In genomic region chrX:68249401-68249831, GRCh38 we compare ENCODE assay signal across 24 cellular contexts.
DNase-seq lines count a peak whose midpoint lies in the region; ATAC-seq, FAIRE-seq and TF ChIP-seq lines count a peak whose summit lies in the region.
"Had no signal": no experiment of that assay in that cellular context is flagged by ENCODE, and none has a peak within 500 bp of the region (broad histone marks: within the 10 kb centered on the region; RNA-seq: fewer than 3 reads in every experiment).

No MANE protein-coding gene starts in this region.

- no peaks in the 10 kb centered on the region for H3K9me1 ChIP-seq in keratinocyte (ENCODE audit: control insufficient read depth, extremely low read depth, insufficient read depth, low read length)

- H3K4me1 ChIP-seq in right atrium auricular region: no peaks in the 10 kb centered on the region
- H3K4me1 ChIP-seq in keratinocyte (ENCODE audit: control insufficient read depth, extremely low read depth, insufficient read depth, low read length): no peaks in the 10 kb centered on the region
- H3K4me1 ChIP-seq in psoas muscle: no peaks in the 10 kb centered on the region

- H3K27me3 ChIP-seq in right atrium auricular region: no peaks in the 10 kb centered on the region
- H3K27me3 ChIP-seq in keratinocyte (ENCODE audit: control insufficient read depth, extremely low read depth, insufficient read depth, low read length): no peaks in the 10 kb centered on the region
- peaks cover 0 to 13% (median 0%) of the 10 kb centered on the region in 3 donors for H3K27me3 ChIP-seq in psoas muscle (ENCODE audit: insufficient read depth in 3 of 3, low read length in 2 of 3)

- peak; percentile 89 for ATAC-seq in Right ventricle myocardium superior (ENCODE audit: poor library complexity)
- peak in 3 of 4 donors; percentile 49 to 63 (median 57) for ATAC-seq in psoas muscle
- ATAC-seq in HG02840 (IDR thresholded peaks at IDR 0.05; ENCODE audit: low FRiP score, unreplicated experiment): no peak
- ATAC-seq in GM18870 (IDR thresholded peaks at IDR 0.05; ENCODE audit: unreplicated experiment): no peak
- ATAC-seq: GM12878, HCT116 had no signal

- H3K9ac ChIP-seq in keratinocyte (ENCODE audit: control insufficient read depth, extremely low read depth, insufficient read depth, low read length): no peak overlapping the region
- H3K9ac ChIP-seq: BLaER1 treated with 17β-estradiol and CSF1 and Interleukin-3, amounts not matched to agents 10 nM and 100 nM had no signal

- H3K4me2 ChIP-seq in keratinocyte (ENCODE audit: control insufficient read depth, extremely low read depth, insufficient read depth, low read depth, low read length): no peak overlapping the region
- H3K4me2 ChIP-seq: BLaER1 treated with 17β-estradiol and CSF1 and Interleukin-3, amounts not matched to agents 10 nM and 100 nM had no signal

- DNase-seq in Right ventricle myocardium superior (peak; percentile 69), right atrium auricular region (ENCODE audit: low spot score) (no peak), keratinocyte (ENCODE audit: low read depth, low spot score) (no peak), psoas muscle (peak; percentile 33 to 60), urothelium cell line (ENCODE audit: low spot score) (no peak), iPS-NIHi11 (ENCODE audit: low spot score) (no peak)
- DNase-seq: 8988T; activated CD4-positive, alpha-beta T cell treated with anti-CD3 and anti-CD28 coated beads, Interleukin-2, amount 10 ng/mL, durations not matched to agents 7 days and 5 days; activated naive CD4-positive, alpha-beta T cell treated with anti-CD3 and anti-CD28 coated beads, Interleukin-2, amount 10 ng/mL, durations not matched to agents 7 days and 5 days; activated T-cell treated with anti-CD3 and anti-CD28 coated beads for 4 hours; KBM-7; MV-4-11; NCI-H1930; NCI-H524; small intestine; stimulated activated CD4-positive, alpha-beta T cell treated with anti-CD3 and anti-CD28 coated beads, Interleukin-4, amount 100 ng/mL, for 24 hours had no signal

- intact Hi-C loops in Right ventricle myocardium superior (cut with DNase I): no loop called here
- intact Hi-C loops in psoas muscle (cut with DNase I): no loop called here

- H3K9me3 ChIP-seq in right atrium auricular region (no peaks in the 10 kb centered on the region), keratinocyte (ENCODE audit: control insufficient read depth, low read depth, low read length) (no peaks in the 10 kb centered on the region), psoas muscle (no peaks in the 10 kb centered on the region)
- H3K9me3 ChIP-seq: BLaER1 treated with 17β-estradiol and CSF1 and Interleukin-3, amounts not matched to agents 10 nM and 100 nM had no signal

- dilution Hi-C loops in keratinocyte (cut with MboI; ENCODE audit: extremely low pct_ligation_motif_present, low sequenced_read_pairs): no loop called here

- peak; percentile 17 for FAIRE-seq in keratinocyte (lab: Jason Lieb, UNC)
- no peak for FAIRE-seq in urothelium cell line (lab: Jason Lieb, UNC)
- FAIRE-seq: G401.6, GM12878, islet of Langerhans, small intestine had no signal

- no peaks in the 10 kb centered on the region for H3K36me3 ChIP-seq in right atrium auricular region
- peaks cover 0 to 1% of the 10 kb centered on the region in 2 experiments for H3K36me3 ChIP-seq in keratinocyte (ENCODE audit: control insufficient read depth in 2 of 2, extremely low read depth in 1 of 2, insufficient read depth in 2 of 2, low read length in 2 of 2)
- H3K36me3 ChIP-seq in psoas muscle (ENCODE audit: insufficient read depth in 1 of 2, low read depth in 1 of 2): no peaks in the 10 kb centered on the region
- H3K36me3 ChIP-seq: BLaER1 treated with 17β-estradiol and CSF1 and Interleukin-3, amounts not matched to agents 10 nM and 100 nM had no signal

- no peaks in the 10 kb centered on the region for H3K79me2 ChIP-seq in keratinocyte (ENCODE audit: control insufficient read depth, insufficient read depth, low read length)

- 13 to 21% (median 16%) methylated on average over 5 of the region's 5 CpGs for WGBS in psoas muscle, 3 donors

- H4K20me1 ChIP-seq in keratinocyte (ENCODE audit: control insufficient read depth, extremely low read depth, insufficient read depth, low read length): no peaks in the 10 kb centered on the region
- H4K20me1 ChIP-seq: BLaER1 treated with 17β-estradiol and CSF1 and Interleukin-3, amounts not matched to agents 10 nM and 100 nM had no signal

- H2AFZ ChIP-seq in keratinocyte (ENCODE audit: control insufficient read depth, low read length): no peak overlapping the region

- H3K27ac ChIP-seq in right atrium auricular region (peak overlapping the region in 1 of 2 donors; percentile 13), keratinocyte (ENCODE audit: control insufficient read depth, insufficient read depth, low read length) (no peak overlapping the region), psoas muscle (no peak overlapping the region)
- H3K27ac ChIP-seq: BLaER1 treated with 17β-estradiol and CSF1 and Interleukin-3, amounts not matched to agents 10 nM and 100 nM had no signal

- H3K4me3 ChIP-seq in right atrium auricular region (no peak overlapping the region), keratinocyte (ENCODE audit: control insufficient read depth in 2 of 3, extremely low read depth in 1 of 3, insufficient read depth in 2 of 3, low read depth in 1 of 3, low read length in 3 of 3) (no peak overlapping the region), psoas muscle (no peak overlapping the region)
- H3K4me3 ChIP-seq: BLaER1 treated with 17β-estradiol and CSF1 and Interleukin-3, amounts not matched to agents 10 nM and 100 nM; coronary artery; GM12878 had no signal

- TF ChIP-seq CTCF in right atrium auricular region (IDR thresholded peaks at IDR 0.05): no peak
- TF ChIP-seq CTCF in keratinocyte (optimal IDR thresholded peaks at IDR 0.05 in 1 of 3, IDR thresholded peaks at IDR 0.05 in 1 of 3, conservative IDR thresholded peaks at IDR 0.05 in 1 of 3; ENCODE audit: extremely low read depth in 1 of 3, insufficient read depth in 2 of 3, low read length in 3 of 3): no peak
- no peak for TF ChIP-seq CTCF in psoas muscle (IDR thresholded peaks at IDR 0.05)

Comparison
In these comparisons a context has a peak if more than half of its experiments do, and no peak if none do; other contexts are left out.
1. DNase-seq: peak in Right ventricle myocardium superior (single experiment) and psoas muscle (2 of 2); none in right atrium auricular region (single experiment), keratinocyte (single experiment), urothelium cell line (single experiment) and iPS-NIHi11 (single experiment).
2. ATAC-seq: peak in Right ventricle myocardium superior (single experiment) and psoas muscle (3 of 4); none in HG02840 (single experiment) and GM18870 (single experiment).